Comparison of ENCODE assay signal across 29 cellular contexts in genomic region chr6:166712554-166713228, GRCh38.
A peak's percentile ranks its signal among the peaks of the same experiment; 100 is the strongest.
DNase-seq lines count a peak whose midpoint lies in the region; ATAC-seq and TF ChIP-seq lines count a peak whose summit lies in the region.
"Had no signal": no experiment of that assay in that cellular context is flagged by ENCODE, and none has a peak within 500 bp of the region (broad histone marks: within the 10 kb centered on the region; RNA-seq: fewer than 3 reads in every experiment).

No MANE protein-coding gene starts in this region.

- TF ChIP-seq CTCF in GM12872 (IDR thresholded peaks at IDR 0.05; ENCODE audit: insufficient read depth, low read depth, low read length) (peak; percentile 14; the same call in 1 of the 3 replicates), HCT116 (IDR thresholded peaks at IDR 0.05 in 2 of 3, conservative IDR thresholded peaks at IDR 0.05 in 1 of 3; ENCODE audit: borderline replicate concordance in 1 of 3, insufficient read depth in 1 of 3, low read depth in 2 of 3, low read length in 2 of 3) (no peak), nephron progenitor cell (IDR thresholded peaks at IDR 0.05) (no peak)

- peak; percentile 34; the same call in 1 of the 2 replicates for ATAC-seq in HCT116
- ATAC-seq: activated T-helper 17 cell treated with anti-CD3 and anti-CD28 coated beads, Interleukin-2, amount 50 U/mL, for 72 hours; foreskin keratinocyte; stimulated activated memory B cell treated with anti-CD40 and anti-IgM and Interleukin-4, amounts not matched to agents 10 μg/mL and 1 μg/mL and 100 μg/mL, for 72 hours had no signal

- no peaks in the 10 kb centered on the region for H3K4me1 ChIP-seq in HCT116 (ENCODE audit: control insufficient read depth in 1 of 2, insufficient read depth in 2 of 2, low read length in 2 of 2)

- H4K20me1 ChIP-seq in HCT116 (ENCODE audit: insufficient read depth), result no peaks in the 10 kb centered on the region

- no peaks in the 10 kb centered on the region for H3K27me3 ChIP-seq in HCT116 (ENCODE audit: insufficient read depth, low read length)
- H3K27me3 ChIP-seq: BLaER1 treated with 17β-estradiol and CSF1 and Interleukin-3, amounts not matched to agents 10 nM and 100 nM; esophagus muscularis mucosa; foreskin keratinocyte had no signal

- H3K9me2 ChIP-seq in HCT116 (ENCODE audit: insufficient read depth), result no peaks in the 10 kb centered on the region

- TF ChIP-seq POLR2A in HCT116 (IDR thresholded peaks at IDR 0.05; ENCODE audit: borderline replicate concordance, extremely low read depth, insufficient read depth, insufficient read length), result no peak

- no peak overlapping the region for H3K9ac ChIP-seq in HCT116 (ENCODE audit: low read length)
- H3K9ac ChIP-seq: BLaER1 treated with 17β-estradiol and CSF1 and Interleukin-3, amounts not matched to agents 10 nM and 100 nM had no signal

- H3K4me1 Mint-ChIP-seq in nephron progenitor cell, result peaks cover 37% of the 10 kb centered on the region
- H3K4me1 Mint-ChIP-seq: activated B cell treated with CpG ODN at 0.5 μM for 24 hours; activated T-helper 17 cell treated with anti-CD3 and anti-CD28 coated beads, Interleukin-2, amount 50 U/mL, for 72 hours; mesothelial cell of epicardium; naive B cell; stimulated activated memory B cell treated with anti-CD40 and anti-IgM and Interleukin-4, amounts not matched to agents 10 μg/mL and 1 μg/mL and 100 μg/mL, for 72 hours had no signal

- BruUV-seq in HCT116 (replicated peaks; lab: Mats Ljungman, UMichigan), result no TSS peak

- intact Hi-C loops in HCT116 (cut with micrococcal nuclease), result no loop called here

- DNase-seq in HCT116 (ENCODE audit: low read depth, low spot score), result no peak
- DNase-seq in dermis blood vessel endothelial cell, result peak; percentile 16
- no peak for DNase-seq in nephron progenitor cell
- no peak for DNase-seq in islet precursor cell
- no peak for DNase-seq in NCI-H524 (lab: John Stamatoyannopoulos, UW)
- DNase-seq in stimulated activated CD4-positive, alpha-beta T cell treated with anti-CD3 and anti-CD28 coated beads, Interleukin-4, amount 100 ng/mL, for 4 hours, result no peak
- DNase-seq: activated B cell treated with CpG ODN at 0.5 μM for 24 hours; activated CD4-positive, alpha-beta T cell treated with anti-CD3 and anti-CD28 coated beads, Interleukin-2, amount 50 U/mL, for 4 hours; activated naive CD4-positive, alpha-beta T cell treated with anti-CD3 and anti-CD28 coated beads, Interleukin-2, amount 50 U/mL, for 16 hours; DND-41; effector memory CD4-positive, alpha-beta T cell; foreskin keratinocyte; HCEC 1CT; naive B cell; NCI-H187 treated with DMSO at 0.1 percent for 48 hours; NCI-H2171 treated with DMSO at 0.1 percent for 48 hours; NCI-H524 treated with DMSO at 0.1 percent for 48 hours; PC-9; SIG-M5; stimulated activated CD4-positive, alpha-beta T cell treated with anti-CD3 and anti-CD28 coated beads, Interleukin-2, amount 100 ng/mL, for 48 hours; substantia nigra; T1000 had no signal

- peak; percentile 31; the same call in 1 of the 2 replicates for TF ChIP-seq RAD21 in HCT116 (IDR thresholded peaks at IDR 0.05; ENCODE audit: low read depth)

- no peaks in the 10 kb centered on the region for H3K79me2 ChIP-seq in HCT116 (ENCODE audit: insufficient read depth, low read length)

- no peak overlapping the region for H3K27ac ChIP-seq in HCT116 (ENCODE audit: low read depth, low read length)
- H3K27ac ChIP-seq: BLaER1 treated with 17β-estradiol and CSF1 and Interleukin-3, amounts not matched to agents 10 nM and 100 nM; esophagus muscularis mucosa; foreskin keratinocyte; PC-9 had no signal

- H3K4me3 Mint-ChIP-seq in nephron progenitor cell, result no peak overlapping the region
- H3K4me3 Mint-ChIP-seq: activated B cell treated with CpG ODN at 0.5 μM for 24 hours; activated T-helper 17 cell treated with anti-CD3 and anti-CD28 coated beads, Interleukin-2, amount 50 U/mL, for 72 hours; mesothelial cell of epicardium; naive B cell; stimulated activated memory B cell treated with anti-CD40 and anti-IgM and Interleukin-4, amounts not matched to agents 10 μg/mL and 1 μg/mL and 100 μg/mL, for 72 hours; type B pancreatic cell had no signal

- H3K27me3 Mint-ChIP-seq in nephron progenitor cell (ENCODE audit: low read depth, poor library complexity), result peaks cover 4% of the 10 kb centered on the region
- H3K27me3 Mint-ChIP-seq: activated B cell treated with CpG ODN at 0.5 μM for 24 hours; activated T-helper 17 cell treated with anti-CD3 and anti-CD28 coated beads, Interleukin-2, amount 50 U/mL, for 72 hours; stimulated activated memory B cell treated with anti-CD40 and anti-IgM and Interleukin-4, amounts not matched to agents 10 μg/mL and 1 μg/mL and 100 μg/mL, for 72 hours had no signal

- peaks cover 7% of the 10 kb centered on the region for H3K36me3 Mint-ChIP-seq in nephron progenitor cell (ENCODE audit: low read depth)
- H3K36me3 Mint-ChIP-seq: mesothelial cell of epicardium, type B pancreatic cell had no signal

- RAD21 ChIA-PET in HCT116 (lab: Charles Lee; ENCODE audit: low non-redundant PET in 1 of 2, low total read pairs in 2 of 2, uncharacterized antibody in 2 of 2, unreplicated experiment in 2 of 2), result no interaction called here

- CTCF ChIA-PET in HCT116 (lab: Charles Lee), result no interaction called here

- H3K9me3 Mint-ChIP-seq in nephron progenitor cell, result peaks cover 27% of the 10 kb centered on the region

- H2AFZ ChIP-seq in HCT116 (ENCODE audit: low read depth, low read length, poor library complexity, severe bottlenecking), result no peak overlapping the region
- H2AFZ ChIP-seq: PC-9 had no signal

- H3K4me3 ChIP-seq in HCT116 (replicated peaks in 1 of 2; ENCODE audit: low read depth in 1 of 2, low read length in 2 of 2), result no peak overlapping the region
- H3K4me3 ChIP-seq: BLaER1 treated with 17β-estradiol and CSF1 and Interleukin-3, amounts not matched to agents 10 nM and 100 nM; esophagus muscularis mucosa; PC-9 had no signal

- POLR2A ChIA-PET in HCT116 (lab: Charles Lee), result no interaction called here

- no peaks in the 10 kb centered on the region for H3K9me3 ChIP-seq in HCT116 (ENCODE audit: control insufficient read depth in 1 of 2, insufficient read depth in 1 of 2, low read depth in 1 of 2, low read length in 2 of 2)

- H3K27ac Mint-ChIP-seq in nephron progenitor cell, result peak overlapping the region; percentile 57
- H3K27ac Mint-ChIP-seq: activated B cell treated with CpG ODN at 0.5 μM for 24 hours; activated T-helper 17 cell treated with anti-CD3 and anti-CD28 coated beads, Interleukin-2, amount 50 U/mL, for 72 hours; mesothelial cell of epicardium; naive B cell; stimulated activated memory B cell treated with anti-CD40 and anti-IgM and Interleukin-4, amounts not matched to agents 10 μg/mL and 1 μg/mL and 100 μg/mL, for 72 hours; type B pancreatic cell had no signal

- no peak overlapping the region for H3K4me2 ChIP-seq in HCT116 (ENCODE audit: low read length)
- H3K4me2 ChIP-seq: PC-9 had no signal

- no peaks in the 10 kb centered on the region for H3K36me3 ChIP-seq in HCT116 (ENCODE audit: control insufficient read depth in 1 of 2, insufficient read depth in 2 of 2, low read length in 2 of 2)
- H3K36me3 ChIP-seq: BLaER1 treated with 17β-estradiol and CSF1 and Interleukin-3, amounts not matched to agents 10 nM and 100 nM; esophagus muscularis mucosa had no signal

TF ChIP-seq in HCT116, 20 proteins besides CTCF, POLR2A, EP300 and RAD21 (continues in another document):
- no peak for TF ChIP-seq FOSL1 (IDR thresholded peaks at IDR 0.05; ENCODE audit: low read depth)
- TF ChIP-seq EGR1 (IDR thresholded peaks at IDR 0.05; ENCODE audit: low read depth), result no peak
- TF ChIP-seq, protein P1, sequence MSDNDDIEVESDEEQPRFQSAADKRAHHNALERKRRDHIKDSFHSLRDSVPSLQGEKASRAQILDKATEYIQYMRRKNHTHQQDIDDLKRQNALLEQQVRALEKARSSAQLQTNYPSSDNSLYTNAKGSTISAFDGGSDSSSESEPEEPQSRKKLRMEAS (IDR thresholded peaks at IDR 0.05), result no peak
- TF ChIP-seq JUND (IDR thresholded peaks at IDR 0.05), result no peak
- no peak for TF ChIP-seq SP1 (IDR thresholded peaks at IDR 0.05; ENCODE audit: low read depth)
- no peak for TF ChIP-seq YY1 (IDR thresholded peaks at IDR 0.05; ENCODE audit: extremely low read depth, insufficient replicate concordance, low read depth, low read length)
- TF ChIP-seq CBX3 (IDR thresholded peaks at IDR 0.05; ENCODE audit: low read depth), result no peak
- no peak for TF ChIP-seq SIN3A (IDR thresholded peaks at IDR 0.05; ENCODE audit: low read depth)
- TF ChIP-seq, protein P2, sequence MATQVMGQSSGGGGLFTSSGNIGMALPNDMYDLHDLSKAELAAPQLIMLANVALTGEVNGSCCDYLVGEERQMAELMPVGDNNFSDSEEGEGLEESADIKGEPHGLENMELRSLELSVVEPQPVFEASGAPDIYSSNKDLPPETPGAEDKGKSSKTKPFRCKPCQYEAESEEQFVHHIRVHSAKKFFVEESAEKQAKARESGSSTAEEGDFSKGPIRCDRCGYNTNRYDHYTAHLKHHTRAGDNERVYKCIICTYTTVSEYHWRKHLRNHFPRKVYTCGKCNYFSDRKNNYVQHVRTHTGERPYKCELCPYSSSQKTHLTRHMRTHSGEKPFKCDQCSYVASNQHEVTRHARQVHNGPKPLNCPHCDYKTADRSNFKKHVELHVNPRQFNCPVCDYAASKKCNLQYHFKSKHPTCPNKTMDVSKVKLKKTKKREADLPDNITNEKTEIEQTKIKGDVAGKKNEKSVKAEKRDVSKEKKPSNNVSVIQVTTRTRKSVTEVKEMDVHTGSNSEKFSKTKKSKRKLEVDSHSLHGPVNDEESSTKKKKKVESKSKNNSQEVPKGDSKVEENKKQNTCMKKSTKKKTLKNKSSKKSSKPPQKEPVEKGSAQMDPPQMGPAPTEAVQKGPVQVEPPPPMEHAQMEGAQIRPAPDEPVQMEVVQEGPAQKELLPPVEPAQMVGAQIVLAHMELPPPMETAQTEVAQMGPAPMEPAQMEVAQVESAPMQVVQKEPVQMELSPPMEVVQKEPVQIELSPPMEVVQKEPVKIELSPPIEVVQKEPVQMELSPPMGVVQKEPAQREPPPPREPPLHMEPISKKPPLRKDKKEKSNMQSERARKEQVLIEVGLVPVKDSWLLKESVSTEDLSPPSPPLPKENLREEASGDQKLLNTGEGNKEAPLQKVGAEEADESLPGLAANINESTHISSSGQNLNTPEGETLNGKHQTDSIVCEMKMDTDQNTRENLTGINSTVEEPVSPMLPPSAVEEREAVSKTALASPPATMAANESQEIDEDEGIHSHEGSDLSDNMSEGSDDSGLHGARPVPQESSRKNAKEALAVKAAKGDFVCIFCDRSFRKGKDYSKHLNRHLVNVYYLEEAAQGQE (IDR thresholded peaks at IDR 0.05; ENCODE audit: low read depth), result no peak
- TF ChIP-seq ATF3 (IDR thresholded peaks at IDR 0.05), result no peak
- no peak for TF ChIP-seq EZH2 (IDR thresholded peaks at IDR 0.05)
